Comparison of ENCODE assay signal across 1 cellular context in genomic region chr3:14319654-14320182, GRCh38.
TF ChIP-seq lines count a peak whose summit lies in the region.

No MANE protein-coding gene starts in this region.

TF ChIP-seq in K562, 482 proteins besides CTCF, POLR2A, EP300 and RAD21 (continued from another document and continues in another):
- TF ChIP-seq TSHZ1 (CRISPR knock-in tag; IDR thresholded peaks at IDR 0.05) (no peak), NR4A1 (CRISPR knock-in tag; IDR thresholded peaks at IDR 0.05) (no peak), NR4A1 (tag; IDR thresholded peaks at IDR 0.05) (peak; percentile 28; the same call in 1 of the 2 replicates), FOXA3 (CRISPR knock-in tag; conservative IDR thresholded peaks at IDR 0.05 in 1 of 2, IDR thresholded peaks at IDR 0.05 in 1 of 2) (no peak), ZNF324 (CRISPR knock-in tag; IDR thresholded peaks at IDR 0.05) (no peak), TGIF2 (CRISPR knock-in tag; IDR thresholded peaks at IDR 0.05) (no peak), CCNT2 (IDR thresholded peaks at IDR 0.05; ENCODE audit: borderline replicate concordance, extremely low read depth, insufficient read length, low read depth, low read length) (no peak), ZNF121 (CRISPR knock-in tag; conservative IDR thresholded peaks at IDR 0.05) (no peak), RNF2 (IDR thresholded peaks at IDR 0.05) (no peak), HOXB6 (CRISPR knock-in tag; IDR thresholded peaks at IDR 0.05; ENCODE audit: borderline replicate concordance) (no peak), ZNF253 (CRISPR knock-in tag; conservative IDR thresholded peaks at IDR 0.05) (no peak), E2F3 (CRISPR knock-in tag; IDR thresholded peaks at IDR 0.05) (no peak), ZNF24 (IDR thresholded peaks at IDR 0.05) (peak; percentile 91), SREBF1 (IDR thresholded peaks at IDR 0.05; ENCODE audit: borderline replicate concordance, low read depth, low read length) (no peak), THRA (IDR thresholded peaks at IDR 0.05) (no peak), HCFC1 (IDR thresholded peaks at IDR 0.05; ENCODE audit: low read depth, low read length) (peak; percentile 98), ZNF766 (CRISPR knock-in tag; conservative IDR thresholded peaks at IDR 0.05) (0 out of 2 replicates have a peak, but pooled peaks have one; percentile 57), CBX3 (IDR thresholded peaks at IDR 0.05; ENCODE audit: borderline replicate concordance in 1 of 2, low read length in 2 of 2) (peak in 1 of 2 experiments; percentile 68; a peak in 2 of 3 replicates), ZNF584 (CRISPR knock-in tag; IDR thresholded peaks at IDR 0.05; ENCODE audit: low read depth) (no peak), RBFOX2 (IDR thresholded peaks at IDR 0.05; ENCODE audit: low read depth, low read length) (peak; percentile 32; the same call in 1 of the 2 replicates), SIN3B (IDR thresholded peaks at IDR 0.05; ENCODE audit: low read depth) (no peak), MAFF (IDR thresholded peaks at IDR 0.05; ENCODE audit: low read length) (no peak), PHTF2 (CRISPR knock-in tag; IDR thresholded peaks at IDR 0.05) (no peak), ZNF165 (CRISPR knock-in tag; IDR thresholded peaks at IDR 0.05; ENCODE audit: borderline replicate concordance) (no peak), CBFA2T2 (conservative IDR thresholded peaks at IDR 0.05) (peak; percentile 38), ZFPM2 (CRISPR knock-in tag; IDR thresholded peaks at IDR 0.05) (no peak), SP1 (CRISPR knock-in tag; IDR thresholded peaks at IDR 0.05) (peak; percentile 46; the same call in 1 of the 2 replicates), CHD2 (IDR thresholded peaks at IDR 0.05; ENCODE audit: low read depth, low read length) (0 out of 2 replicates have a peak, but pooled peaks have one; percentile 20), PHF21A (IDR thresholded peaks at IDR 0.05; ENCODE audit: borderline replicate concordance, low read depth) (no peak), MAFG (tag; conservative IDR thresholded peaks at IDR 0.05) (no peak), FOXM1 (IDR thresholded peaks at IDR 0.05; ENCODE audit: low read depth) (0 out of 2 replicates have a peak, but pooled peaks have one; percentile 4), FOXM1 (CRISPR knock-in tag; IDR thresholded peaks at IDR 0.05; ENCODE audit: low read depth) (no peak), E2F8 (IDR thresholded peaks at IDR 0.05; ENCODE audit: low read depth, partially characterized antibody) (peak; percentile 89), ZBTB12 (CRISPR knock-in tag; IDR thresholded peaks at IDR 0.05) (peak; percentile 48; the same call in 1 of the 2 replicates), THRAP3 (IDR thresholded peaks at IDR 0.05; ENCODE audit: borderline replicate concordance) (no peak), EHMT2 (IDR thresholded peaks at IDR 0.05) (peak; percentile 78), THRB (CRISPR knock-in tag; conservative IDR thresholded peaks at IDR 0.05) (0 out of 2 replicates have a peak, but pooled peaks have one; percentile 33), HBP1 (CRISPR knock-in tag; IDR thresholded peaks at IDR 0.05) (no peak), CHD7 (IDR thresholded peaks at IDR 0.05; ENCODE audit: low read depth, low read length) (no peak), XRCC5 (IDR thresholded peaks at IDR 0.05; ENCODE audit: low read depth, low read length) (peak; percentile 47; the same call in 1 of the 2 replicates)
